ENCODE assay signal across 1 cellular context in the genomic region with DNA sequence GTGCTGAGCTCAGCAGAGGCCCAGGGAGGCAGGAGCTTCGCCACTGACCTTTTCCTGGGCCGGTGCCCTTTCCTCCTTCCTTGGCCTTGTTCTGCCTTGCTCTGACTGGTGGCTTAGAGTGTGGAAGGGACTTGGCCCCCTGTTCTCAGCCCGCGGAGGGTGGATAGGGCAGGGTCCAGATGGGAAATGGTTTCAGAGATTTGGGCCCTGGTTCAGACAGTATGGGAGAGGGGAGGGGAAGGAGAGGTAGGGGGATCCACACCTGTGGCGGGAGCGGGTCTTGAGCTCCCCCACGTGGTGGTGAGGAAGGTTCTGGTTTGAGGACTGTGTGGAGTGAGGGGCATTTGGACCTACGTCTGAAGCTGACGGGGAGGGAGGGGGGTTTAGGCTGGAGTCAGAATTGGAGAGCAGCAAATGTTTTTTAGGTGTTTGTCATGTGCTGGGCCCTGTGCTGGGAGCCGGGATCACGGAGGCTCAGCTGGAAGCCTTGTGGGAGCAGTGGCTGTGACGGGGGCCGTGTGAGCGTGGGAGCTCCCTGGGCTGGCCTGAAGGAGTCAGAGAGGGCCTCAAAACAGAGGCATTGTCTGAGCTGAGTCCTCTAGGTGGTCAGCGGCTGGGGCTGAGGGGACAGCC.
A peak's percentile ranks its signal among the peaks of the same experiment; 100 is the strongest.
TF ChIP-seq lines count a peak whose summit lies in the region.

No MANE protein-coding gene starts in this region.

TF ChIP-seq in HepG2, 621 proteins besides CTCF, POLR2A, EP300 and RAD21 (continued from another document and continues in another):
- TF ChIP-seq, protein P1, sequence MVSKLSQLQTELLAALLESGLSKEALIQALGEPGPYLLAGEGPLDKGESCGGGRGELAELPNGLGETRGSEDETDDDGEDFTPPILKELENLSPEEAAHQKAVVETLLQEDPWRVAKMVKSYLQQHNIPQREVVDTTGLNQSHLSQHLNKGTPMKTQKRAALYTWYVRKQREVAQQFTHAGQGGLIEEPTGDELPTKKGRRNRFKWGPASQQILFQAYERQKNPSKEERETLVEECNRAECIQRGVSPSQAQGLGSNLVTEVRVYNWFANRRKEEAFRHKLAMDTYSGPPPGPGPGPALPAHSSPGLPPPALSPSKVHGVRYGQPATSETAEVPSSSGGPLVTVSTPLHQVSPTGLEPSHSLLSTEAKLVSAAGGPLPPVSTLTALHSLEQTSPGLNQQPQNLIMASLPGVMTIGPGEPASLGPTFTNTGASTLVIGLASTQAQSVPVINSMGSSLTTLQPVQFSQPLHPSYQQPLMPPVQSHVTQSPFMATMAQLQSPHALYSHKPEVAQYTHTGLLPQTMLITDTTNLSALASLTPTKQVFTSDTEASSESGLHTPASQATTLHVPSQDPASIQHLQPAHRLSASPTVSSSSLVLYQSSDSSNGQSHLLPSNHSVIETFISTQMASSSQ (IDR thresholded peaks at IDR 0.05; ENCODE audit: low read depth): no peak
- TF ChIP-seq, protein P1 (CRISPR knock-in tag; IDR thresholded peaks at IDR 0.05; ENCODE audit: borderline replicate concordance): 0 out of 2 replicates have a peak, but pooled peaks have one; percentile 2
- TF ChIP-seq ZMYM3 (CRISPR knock-in tag; IDR thresholded peaks at IDR 0.05) (no peak), KAT8 (CRISPR knock-in tag; IDR thresholded peaks at IDR 0.05) (no peak), BORCS8-MEF2B (CRISPR knock-in tag; IDR thresholded peaks at IDR 0.05) (0 out of 2 replicates have a peak, but pooled peaks have one; percentile 56), ZBTB7A (CRISPR knock-in tag; IDR thresholded peaks at IDR 0.05) (peak; percentile 65; the same call in 1 of the 2 replicates), SIN3B (IDR thresholded peaks at IDR 0.05; ENCODE audit: low read length) (no peak), GTF3A (CRISPR knock-in tag; conservative IDR thresholded peaks at IDR 0.05) (peak; percentile 57; the same call in 1 of the 2 replicates), ZNF33A (CRISPR knock-in tag; IDR thresholded peaks at IDR 0.05; ENCODE audit: borderline replicate concordance) (no peak), ZNF766 (CRISPR knock-in tag; IDR thresholded peaks at IDR 0.05; ENCODE audit: borderline replicate concordance) (no peak), BRF2 (CRISPR knock-in tag; IDR thresholded peaks at IDR 0.05) (0 out of 2 replicates have a peak, but pooled peaks have one; percentile 22), HNF4A (CRISPR knock-in tag; IDR thresholded peaks at IDR 0.05) (peak; percentile 37; the same call in 1 of the 2 replicates), MTA1 (CRISPR knock-in tag; IDR thresholded peaks at IDR 0.05; ENCODE audit: borderline replicate concordance) (0 out of 2 replicates have a peak, but pooled peaks have one; percentile 45), ZNF570 (CRISPR knock-in tag; IDR thresholded peaks at IDR 0.05; ENCODE audit: borderline replicate concordance) (no peak), DNMT1 (CRISPR knock-in tag; IDR thresholded peaks at IDR 0.05) (peak; percentile 68; the same call in 1 of the 2 replicates), SNAI1 (CRISPR knock-in tag; IDR thresholded peaks at IDR 0.05; ENCODE audit: borderline replicate concordance) (0 out of 2 replicates have a peak, but pooled peaks have one; percentile 12), SMYD3 (CRISPR knock-in tag; IDR thresholded peaks at IDR 0.05) (no peak; the same call in 1 of the 2 replicates), ZNF235 (CRISPR knock-in tag; IDR thresholded peaks at IDR 0.05; ENCODE audit: borderline replicate concordance) (no peak), ZNF512B (CRISPR knock-in tag; IDR thresholded peaks at IDR 0.05; ENCODE audit: borderline replicate concordance) (no peak), RFX1 (IDR thresholded peaks at IDR 0.05) (no peak), KAT7 (CRISPR knock-in tag; IDR thresholded peaks at IDR 0.05; ENCODE audit: borderline replicate concordance) (peak; percentile 64), ZNF331 (CRISPR knock-in tag; IDR thresholded peaks at IDR 0.05) (no peak), JDP2 (CRISPR knock-in tag; IDR thresholded peaks at IDR 0.05; ENCODE audit: borderline replicate concordance) (no peak), HNF1B (CRISPR knock-in tag; IDR thresholded peaks at IDR 0.05) (0 out of 2 replicates have a peak, but pooled peaks have one; percentile 22), NR2F2 (IDR thresholded peaks at IDR 0.05; ENCODE audit: borderline replicate concordance, low read depth) (no peak), XBP1 (CRISPR knock-in tag; IDR thresholded peaks at IDR 0.05) (no peak), HHEX (CRISPR knock-in tag; IDR thresholded peaks at IDR 0.05) (no peak), MED1 (CRISPR knock-in tag; IDR thresholded peaks at IDR 0.05) (no peak), ZNF800 (CRISPR knock-in tag; IDR thresholded peaks at IDR 0.05) (no peak)
- TF ChIP-seq, protein P2, sequence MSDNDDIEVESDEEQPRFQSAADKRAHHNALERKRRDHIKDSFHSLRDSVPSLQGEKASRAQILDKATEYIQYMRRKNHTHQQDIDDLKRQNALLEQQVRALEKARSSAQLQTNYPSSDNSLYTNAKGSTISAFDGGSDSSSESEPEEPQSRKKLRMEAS (IDR thresholded peaks at IDR 0.05): peak; percentile 25; the same call in 1 of the 2 replicates
- TF ChIP-seq, protein P3, sequence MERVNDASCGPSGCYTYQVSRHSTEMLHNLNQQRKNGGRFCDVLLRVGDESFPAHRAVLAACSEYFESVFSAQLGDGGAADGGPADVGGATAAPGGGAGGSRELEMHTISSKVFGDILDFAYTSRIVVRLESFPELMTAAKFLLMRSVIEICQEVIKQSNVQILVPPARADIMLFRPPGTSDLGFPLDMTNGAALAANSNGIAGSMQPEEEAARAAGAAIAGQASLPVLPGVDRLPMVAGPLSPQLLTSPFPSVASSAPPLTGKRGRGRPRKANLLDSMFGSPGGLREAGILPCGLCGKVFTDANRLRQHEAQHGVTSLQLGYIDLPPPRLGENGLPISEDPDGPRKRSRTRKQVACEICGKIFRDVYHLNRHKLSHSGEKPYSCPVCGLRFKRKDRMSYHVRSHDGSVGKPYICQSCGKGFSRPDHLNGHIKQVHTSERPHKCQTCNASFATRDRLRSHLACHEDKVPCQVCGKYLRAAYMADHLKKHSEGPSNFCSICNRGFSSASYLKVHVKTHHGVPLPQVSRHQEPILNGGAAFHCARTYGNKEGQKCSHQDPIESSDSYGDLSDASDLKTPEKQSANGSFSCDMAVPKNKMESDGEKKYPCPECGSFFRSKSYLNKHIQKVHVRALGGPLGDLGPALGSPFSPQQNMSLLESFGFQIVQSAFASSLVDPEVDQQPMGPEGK (CRISPR knock-in tag; IDR thresholded peaks at IDR 0.05): 0 out of 2 replicates have a peak, but pooled peaks have one; percentile 43
- TF ChIP-seq, protein P4, sequence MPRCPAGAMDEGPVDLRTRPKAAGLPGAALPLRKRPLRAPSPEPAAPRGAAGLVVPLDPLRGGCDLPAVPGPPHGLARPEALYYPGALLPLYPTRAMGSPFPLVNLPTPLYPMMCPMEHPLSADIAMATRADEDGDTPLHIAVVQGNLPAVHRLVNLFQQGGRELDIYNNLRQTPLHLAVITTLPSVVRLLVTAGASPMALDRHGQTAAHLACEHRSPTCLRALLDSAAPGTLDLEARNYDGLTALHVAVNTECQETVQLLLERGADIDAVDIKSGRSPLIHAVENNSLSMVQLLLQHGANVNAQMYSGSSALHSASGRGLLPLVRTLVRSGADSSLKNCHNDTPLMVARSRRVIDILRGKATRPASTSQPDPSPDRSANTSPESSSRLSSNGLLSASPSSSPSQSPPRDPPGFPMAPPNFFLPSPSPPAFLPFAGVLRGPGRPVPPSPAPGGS (CRISPR knock-in tag; IDR thresholded peaks at IDR 0.05): no peak
- TF ChIP-seq, protein P5, sequence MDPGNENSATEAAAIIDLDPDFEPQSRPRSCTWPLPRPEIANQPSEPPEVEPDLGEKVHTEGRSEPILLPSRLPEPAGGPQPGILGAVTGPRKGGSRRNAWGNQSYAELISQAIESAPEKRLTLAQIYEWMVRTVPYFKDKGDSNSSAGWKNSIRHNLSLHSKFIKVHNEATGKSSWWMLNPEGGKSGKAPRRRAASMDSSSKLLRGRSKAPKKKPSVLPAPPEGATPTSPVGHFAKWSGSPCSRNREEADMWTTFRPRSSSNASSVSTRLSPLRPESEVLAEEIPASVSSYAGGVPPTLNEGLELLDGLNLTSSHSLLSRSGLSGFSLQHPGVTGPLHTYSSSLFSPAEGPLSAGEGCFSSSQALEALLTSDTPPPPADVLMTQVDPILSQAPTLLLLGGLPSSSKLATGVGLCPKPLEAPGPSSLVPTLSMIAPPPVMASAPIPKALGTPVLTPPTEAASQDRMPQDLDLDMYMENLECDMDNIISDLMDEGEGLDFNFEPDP (CRISPR knock-in tag; conservative IDR thresholded peaks at IDR 0.05): peak; percentile 93; the same call in 1 of the 2 replicates
- TF ChIP-seq, protein P6, sequence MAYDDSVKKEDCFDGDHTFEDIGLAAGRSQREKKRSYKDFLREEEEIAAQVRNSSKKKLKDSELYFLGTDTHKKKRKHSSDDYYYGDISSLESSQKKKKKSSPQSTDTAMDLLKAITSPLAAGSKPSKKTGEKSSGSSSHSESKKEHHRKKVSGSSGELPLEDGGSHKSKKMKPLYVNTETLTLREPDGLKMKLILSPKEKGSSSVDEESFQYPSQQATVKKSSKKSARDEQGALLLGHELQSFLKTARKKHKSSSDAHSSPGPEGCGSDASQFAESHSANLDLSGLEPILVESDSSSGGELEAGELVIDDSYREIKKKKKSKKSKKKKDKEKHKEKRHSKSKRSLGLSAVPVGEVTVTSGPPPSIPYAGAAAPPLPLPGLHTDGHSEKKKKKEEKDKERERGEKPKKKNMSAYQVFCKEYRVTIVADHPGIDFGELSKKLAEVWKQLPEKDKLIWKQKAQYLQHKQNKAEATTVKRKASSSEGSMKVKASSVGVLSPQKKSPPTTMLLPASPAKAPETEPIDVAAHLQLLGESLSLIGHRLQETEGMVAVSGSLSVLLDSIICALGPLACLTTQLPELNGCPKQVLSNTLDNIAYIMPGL (CRISPR knock-in tag; IDR thresholded peaks at IDR 0.05; ENCODE audit: borderline replicate concordance in 1 of 2, low read depth in 1 of 2): peak; percentile 39 to 59; a peak in 3 of 4 replicates
- TF ChIP-seq, protein P7, sequence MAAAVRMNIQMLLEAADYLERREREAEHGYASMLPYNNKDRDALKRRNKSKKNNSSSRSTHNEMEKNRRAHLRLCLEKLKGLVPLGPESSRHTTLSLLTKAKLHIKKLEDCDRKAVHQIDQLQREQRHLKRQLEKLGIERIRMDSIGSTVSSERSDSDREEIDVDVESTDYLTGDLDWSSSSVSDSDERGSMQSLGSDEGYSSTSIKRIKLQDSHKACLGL (CRISPR knock-in tag; IDR thresholded peaks at IDR 0.05): no peak
